22 cellular contexts compared by ENCODE assay signal in the genomic region with DNA sequence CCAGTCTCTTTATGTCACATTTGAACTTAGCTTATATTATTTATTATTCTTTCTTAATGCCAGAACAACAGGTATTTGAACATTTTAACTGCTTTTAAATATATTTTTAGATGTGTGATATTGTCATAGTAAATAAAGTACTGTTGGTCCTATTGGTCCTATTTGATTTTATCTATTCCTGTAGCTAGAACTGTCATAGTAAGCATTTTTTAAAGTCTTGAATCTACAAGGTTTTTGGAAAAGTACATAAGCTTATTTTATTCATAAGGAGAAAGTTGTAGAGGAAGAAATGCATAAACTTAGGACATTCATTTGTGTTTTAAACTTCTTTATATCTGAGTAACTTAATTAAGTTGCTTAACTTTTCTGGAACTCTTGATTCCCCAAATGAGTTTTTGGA.
DNase-seq lines count a peak whose midpoint lies in the region; ATAC-seq, FAIRE-seq and TF ChIP-seq lines count a peak whose summit lies in the region.
"Had no signal": no experiment of that assay in that cellular context is flagged by ENCODE, and none has a peak within 500 bp of the region (broad histone marks: within the 10 kb centered on the region; RNA-seq: fewer than 3 reads in every experiment).

No MANE protein-coding gene starts in this region.

- FAIRE-seq in A549 (lab: Jason Lieb, UNC), result no peak
- FAIRE-seq in endometrium (lab: Jason Lieb, UNC), result peak; percentile 8
- FAIRE-seq: D721Med, GM12878, H1 had no signal

- H3K9me1 ChIP-seq in IMR-90 (ENCODE audit: insufficient read depth, low read length), result no peaks in the 10 kb centered on the region

- H2BK20ac ChIP-seq in IMR-90 (ENCODE audit: low read depth, low read length), result no peak overlapping the region

- H3K4ac ChIP-seq in IMR-90 (ENCODE audit: low read depth, low read length), result no peak overlapping the region

- TF ChIP-seq CTCF in A549 (IDR thresholded peaks at IDR 0.05) (no peak), IMR-90 (conservative IDR thresholded peaks at IDR 0.05; ENCODE audit: low read depth, low read length) (no peak)

- no peaks in the 10 kb centered on the region for H3K36me3 ChIP-seq in IMR-90 (ENCODE audit: control insufficient read depth, insufficient read depth, low read length)

- H3K4me3 ChIP-seq in A549 (no peak overlapping the region), IMR-90 (ENCODE audit: insufficient read depth, low read depth, low read length) (no peak overlapping the region)
- H3K4me3 ChIP-seq: BLaER1 treated with 17β-estradiol and CSF1 and Interleukin-3, amounts not matched to agents 10 nM and 100 nM; GM12878; GM23248 had no signal

- no peak overlapping the region for H3K18ac ChIP-seq in IMR-90 (ENCODE audit: low read depth, low read length)

- intact Hi-C loops in IMR-90 (cut with micrococcal nuclease), result loop anchor here (1.0 kb wide), 1 partner anchor 8 kb away; no protein-coding TSS in a partner anchor

- no peaks in the 10 kb centered on the region for H3K9me3 ChIP-seq in A549
- no peaks in the 10 kb centered on the region for H3K9me3 ChIP-seq in IMR-90 (ENCODE audit: control insufficient read depth, insufficient read depth, low read length)
- H3K9me3 ChIP-seq: BE2C; BLaER1 treated with 17β-estradiol and CSF1 and Interleukin-3, amounts not matched to agents 10 nM and 100 nM had no signal

- in situ Hi-C loops in IMR-90 (cut with MboI; ENCODE audit: low sequenced_read_pairs), result no loop called here

- no peak overlapping the region for H3K27ac ChIP-seq in A549
- H3K27ac ChIP-seq in IMR-90 (ENCODE audit: insufficient read depth, low read length), result no peak overlapping the region
- H3K27ac ChIP-seq: BLaER1 treated with 17β-estradiol and CSF1 and Interleukin-3, amounts not matched to agents 10 nM and 100 nM; GM23248 had no signal

- DNase-seq in A549 (ENCODE audit: low read depth in 1 of 2, low spot score in 1 of 2), result no peak
- DNase-seq in IMR-90, result no peak
- no peak for DNase-seq in NCI-H510A treated with DMSO at 0.1 percent for 48 hours (lab: John Stamatoyannopoulos, UW)
- DNase-seq in cerebellar cortex (ENCODE audit: low spot score), result no peak
- no peak for DNase-seq in GM19240 (ENCODE audit: insufficient read length, low spot score)
- DNase-seq: ACHN; AML-193; BE2C; CD4-positive, alpha-beta T cell; CD8-positive, alpha-beta memory T cell; DMS 273 treated with DMSO at 0.1 percent for 48 hours; DMS79; EL; GDM1; GM23248; H9 had no signal

- no TSS peak for BruUV-seq in IMR-90 (replicated peaks; lab: Mats Ljungman, UMichigan)

- TF ChIP-seq POLR2A in A549 (IDR thresholded peaks at IDR 0.05; ENCODE audit: low read length) (no peak), IMR-90 (IDR thresholded peaks at IDR 0.05; ENCODE audit: low read depth, low read length) (no peak)

- CTCF ChIA-PET in A549 (lab: Yijun Ruan, JAX), result no interaction called here
- CTCF ChIA-PET in IMR-90 (lab: Yijun Ruan, JAX), result interaction anchor here (0.6 kb wide), 2 partner anchors 16 to 17 kb away, joined by 3 to 5 read pairs; no protein-coding TSS in a partner anchor

- no peak overlapping the region for H3K9ac ChIP-seq in IMR-90 (ENCODE audit: low read depth, low read length)
- H3K9ac ChIP-seq: BLaER1 treated with 17β-estradiol and CSF1 and Interleukin-3, amounts not matched to agents 10 nM and 100 nM; GM23248 had no signal

- no peak overlapping the region for H2AK9ac ChIP-seq in IMR-90 (replicated peaks; ENCODE audit: low read depth, low read length, poor library complexity)

- no peak overlapping the region for H4K5ac ChIP-seq in IMR-90 (ENCODE audit: low read depth, low read length)

- H2BK5ac ChIP-seq in IMR-90 (ENCODE audit: low read depth, low read length, poor library complexity, severe bottlenecking), result no peak overlapping the region

- H4K91ac ChIP-seq in IMR-90 (ENCODE audit: insufficient read depth, low read depth, low read length), result no peak overlapping the region

- no peaks in the 10 kb centered on the region for H3K79me1 ChIP-seq in IMR-90 (ENCODE audit: low read depth in 1 of 2, low read length in 2 of 2)

- no peaks in the 10 kb centered on the region for H3K27me3 ChIP-seq in IMR-90 (ENCODE audit: control insufficient read depth, insufficient read depth, low read length)
- H3K27me3 ChIP-seq: BE2C; BLaER1 treated with 17β-estradiol and CSF1 and Interleukin-3, amounts not matched to agents 10 nM and 100 nM had no signal

- no peak overlapping the region for H3K4me2 ChIP-seq in A549
- H3K4me2 ChIP-seq in IMR-90 (ENCODE audit: low read depth, low read length), result no peak overlapping the region
- H3K4me2 ChIP-seq: BLaER1 treated with 17β-estradiol and CSF1 and Interleukin-3, amounts not matched to agents 10 nM and 100 nM had no signal

- no peaks in the 10 kb centered on the region for H4K20me1 ChIP-seq in IMR-90 (ENCODE audit: insufficient read depth, low read length)
- H4K20me1 ChIP-seq: BLaER1 treated with 17β-estradiol and CSF1 and Interleukin-3, amounts not matched to agents 10 nM and 100 nM had no signal

- TF ChIP-seq EP300 in A549 (IDR thresholded peaks at IDR 0.05), result no peak

- dilution Hi-C loops in IMR-90 (cut with HindIII; ENCODE audit: low sequenced_read_pairs, unreplicated experiment), result no loop called here

- POLR2A ChIA-PET in A549 (lab: Yijun Ruan, JAX), result no interaction called here
- POLR2A ChIA-PET in IMR-90 (lab: Charles Lee; ENCODE audit: unreplicated experiment), result no interaction called here

- H3K4me1 ChIP-seq in A549, result no peaks in the 10 kb centered on the region
- no peaks in the 10 kb centered on the region for H3K4me1 ChIP-seq in IMR-90 (ENCODE audit: control insufficient read depth, insufficient read depth, low read length)
- H3K4me1 ChIP-seq: BE2C; BLaER1 treated with 17β-estradiol and CSF1 and Interleukin-3, amounts not matched to agents 10 nM and 100 nM had no signal

- H3K23ac ChIP-seq in IMR-90 (ENCODE audit: low read depth, low read length), result no peak overlapping the region

- no peak overlapping the region for H3K56ac ChIP-seq in IMR-90 (ENCODE audit: extremely low read depth, insufficient read depth, low read length)

- no peak overlapping the region for H2AFZ ChIP-seq in IMR-90 (replicated peaks; ENCODE audit: low read length, poor library complexity)
- H2AFZ ChIP-seq: GM23248 had no signal

- H3K14ac ChIP-seq in IMR-90 (replicated peaks; ENCODE audit: low read depth, low read length), result no peak overlapping the region

- H2BK15ac ChIP-seq in IMR-90 (ENCODE audit: low read depth, low read length), result no peak overlapping the region

- H4K8ac ChIP-seq in IMR-90 (ENCODE audit: low read depth in 2 of 2, low read length in 2 of 2), result no peak overlapping the region

- H2AK5ac ChIP-seq in IMR-90 (ENCODE audit: low read depth, low read length), result no peak overlapping the region

- no peak for ATAC-seq in A549
- no peak for ATAC-seq in IMR-90 (ENCODE audit: low read depth)
- ATAC-seq: GM12878, HCT116 had no signal

- no peak overlapping the region for H2BK120ac ChIP-seq in IMR-90 (ENCODE audit: low read depth, low read length)

- TF ChIP-seq RAD21 in A549 (conservative IDR thresholded peaks at IDR 0.05 in 1 of 2, IDR thresholded peaks at IDR 0.05 in 1 of 2) (no peak), IMR-90 (IDR thresholded peaks at IDR 0.05; ENCODE audit: low read length) (no peak)

TF ChIP-seq in A549, 52 proteins besides CTCF, POLR2A, EP300 and RAD21:
- TF ChIP-seq, protein P1, sequence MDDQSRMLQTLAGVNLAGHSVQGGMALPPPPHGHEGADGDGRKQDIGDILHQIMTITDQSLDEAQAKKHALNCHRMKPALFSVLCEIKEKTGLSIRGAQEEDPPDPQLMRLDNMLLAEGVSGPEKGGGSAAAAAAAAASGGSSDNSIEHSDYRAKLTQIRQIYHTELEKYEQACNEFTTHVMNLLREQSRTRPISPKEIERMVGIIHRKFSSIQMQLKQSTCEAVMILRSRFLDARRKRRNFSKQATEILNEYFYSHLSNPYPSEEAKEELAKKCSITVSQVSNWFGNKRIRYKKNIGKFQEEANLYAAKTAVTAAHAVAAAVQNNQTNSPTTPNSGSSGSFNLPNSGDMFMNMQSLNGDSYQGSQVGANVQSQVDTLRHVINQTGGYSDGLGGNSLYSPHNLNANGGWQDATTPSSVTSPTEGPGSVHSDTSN (IDR thresholded peaks at IDR 0.05), result no peak
- TF ChIP-seq MAFK (IDR thresholded peaks at IDR 0.05; ENCODE audit: partially characterized antibody), result peak; percentile 81

TF ChIP-seq in IMR-90, 13 proteins besides CTCF, POLR2A, EP300 and RAD21:
- TF ChIP-seq MAFK (IDR thresholded peaks at IDR 0.05; ENCODE audit: low read depth, low read length) (peak; percentile 90), BHLHE40 (IDR thresholded peaks at IDR 0.05; ENCODE audit: low read depth, low read length) (no peak)
